9 cellular contexts compared by ENCODE assay signal in genomic region chr14:38867561-38868150, GRCh38.
DNase-seq lines count a peak whose midpoint lies in the region; ATAC-seq and TF ChIP-seq lines count a peak whose summit lies in the region.
"Had no signal": no experiment of that assay in that cellular context is flagged by ENCODE, and none has a peak within 500 bp of the region (broad histone marks: within the 10 kb centered on the region; RNA-seq: fewer than 3 reads in every experiment).

No MANE protein-coding gene starts in this region.

- H2BK15ac ChIP-seq in mesenchymal stem cell (ENCODE audit: low read depth, poor library complexity, severe bottlenecking), result no peak overlapping the region

- no peak overlapping the region for H3K4me3 Mint-ChIP-seq in Caco-2 (ENCODE audit: unreplicated experiment)
- no peak overlapping the region for H3K4me3 Mint-ChIP-seq in activated CD4-positive, alpha-beta memory T cell treated with anti-CD3 and anti-CD28 coated beads, Interleukin-2, amount 10 ng/mL, durations not matched to agents 7 days and 5 days
- no peak overlapping the region for H3K4me3 Mint-ChIP-seq in effector memory CD8-positive, alpha-beta T cell
- H3K4me3 Mint-ChIP-seq: activated naive CD4-positive, alpha-beta T cell treated with anti-CD3 and anti-CD28 coated beads, Interleukin-2, amount 50 U/mL, for 24 hours had no signal

- no peaks in the 10 kb centered on the region for H3K36me3 Mint-ChIP-seq in Caco-2 (ENCODE audit: insufficient read depth, unreplicated experiment)
- no peaks in the 10 kb centered on the region for H3K36me3 Mint-ChIP-seq in activated CD4-positive, alpha-beta memory T cell treated with anti-CD3 and anti-CD28 coated beads, Interleukin-2, amount 10 ng/mL, durations not matched to agents 7 days and 5 days (ENCODE audit: low read depth)
- no peaks in the 10 kb centered on the region for H3K36me3 Mint-ChIP-seq in effector memory CD8-positive, alpha-beta T cell (ENCODE audit: insufficient read depth)
- H3K36me3 Mint-ChIP-seq: activated naive CD4-positive, alpha-beta T cell treated with anti-CD3 and anti-CD28 coated beads, Interleukin-2, amount 50 U/mL, for 24 hours had no signal

- H3K14ac ChIP-seq in mesenchymal stem cell (ENCODE audit: low read length in 2 of 2), result no peak overlapping the region

- no peak overlapping the region for H4K91ac ChIP-seq in mesenchymal stem cell (ENCODE audit: low read length)

- H2AFZ ChIP-seq in mesenchymal stem cell (ENCODE audit: low read depth, low read length), result no peak overlapping the region

- ATAC-seq in GM19455 (IDR thresholded peaks at IDR 0.05; ENCODE audit: unreplicated experiment) (peak; percentile 87), HG03520 (IDR thresholded peaks at IDR 0.05; ENCODE audit: unreplicated experiment) (peak; percentile 90)
- peak; percentile 53 for ATAC-seq in effector memory CD8-positive, alpha-beta T cell (replicated peaks)

- H2AK5ac ChIP-seq in mesenchymal stem cell (ENCODE audit: low read length, severe bottlenecking), result no peak overlapping the region

- H3K9me3 ChIP-seq in Caco-2 (no peaks in the 10 kb centered on the region), mesenchymal stem cell (ENCODE audit: control insufficient read depth, low read length) (peaks cover 5% of the 10 kb centered on the region)

- no peak overlapping the region for H3K27ac ChIP-seq in mesenchymal stem cell (ENCODE audit: low read length, poor library complexity, severe bottlenecking)

- no peak overlapping the region for H2BK12ac ChIP-seq in mesenchymal stem cell (ENCODE audit: low read length in 2 of 2)

- no peak overlapping the region for H3K9ac ChIP-seq in mesenchymal stem cell (ENCODE audit: low read length)

- CTCF ChIA-PET in Caco-2 (lab: Charles Lee), result interaction anchor here (0.5 to 1.2 kb wide), 4 partner anchors 58 to 480 kb away, joined by 3 to 4 read pairs (median 3); no protein-coding TSS in a partner anchor
- CTCF ChIA-PET in activated CD4-positive, alpha-beta memory T cell treated with anti-CD3 and anti-CD28 coated beads, Interleukin-2, amount 10 ng/mL, durations not matched to agents 7 days and 5 days (lab: Charles Lee), result interaction anchor here (0.6 to 2.7 kb wide), 8 partner anchors 15 to 230 kb away, joined by 3 to 15 read pairs (median 3); no protein-coding TSS in a partner anchor

- no peaks in the 10 kb centered on the region; the same call in 1 of the 2 replicates for H3K27me3 ChIP-seq in Caco-2 (replicated peaks; ENCODE audit: control insufficient read depth, insufficient read depth, low read length)
- peaks cover 0 to 8% of the 10 kb centered on the region in 2 experiments for H3K27me3 ChIP-seq in mesenchymal stem cell (ENCODE audit: control insufficient read depth in 1 of 2, insufficient read depth in 1 of 2, low read length in 2 of 2)

- no peak overlapping the region for H3K27ac Mint-ChIP-seq in Caco-2 (ENCODE audit: unreplicated experiment)
- H3K27ac Mint-ChIP-seq in activated CD4-positive, alpha-beta memory T cell treated with anti-CD3 and anti-CD28 coated beads, Interleukin-2, amount 10 ng/mL, durations not matched to agents 7 days and 5 days, result no peak overlapping the region
- H3K27ac Mint-ChIP-seq in effector memory CD8-positive, alpha-beta T cell, result no peak overlapping the region
- H3K27ac Mint-ChIP-seq: activated naive CD4-positive, alpha-beta T cell treated with anti-CD3 and anti-CD28 coated beads, Interleukin-2, amount 50 U/mL, for 24 hours had no signal

- no peak overlapping the region for H3K23ac ChIP-seq in mesenchymal stem cell (ENCODE audit: low read length in 2 of 2)

- intact Hi-C loops in Caco-2 (cut with micrococcal nuclease; ENCODE audit: unreplicated experiment), result loop anchor here (1.0 to 2.0 kb wide), 3 partner anchors 145 to 965 kb away; no protein-coding TSS in a partner anchor

- no peak overlapping the region for H3K4me3 ChIP-seq in Caco-2 (ENCODE audit: low read depth, low read length)
- H3K4me3 ChIP-seq in mesenchymal stem cell (ENCODE audit: insufficient read depth in 1 of 2, low read depth in 1 of 2, low read length in 2 of 2), result no peak overlapping the region

- TF ChIP-seq CTCF in Caco-2 (IDR thresholded peaks at IDR 0.05; ENCODE audit: insufficient read depth in 1 of 2, low read depth in 1 of 2, low read length in 1 of 2, severe bottlenecking in 1 of 2, unreplicated experiment in 1 of 2), result peak; percentile 73 to 80

- WGBS in mesenchymal stem cell, result 11% methylated on average over 3 of the region's 5 CpGs

- H3K4me1 ChIP-seq in Caco-2, result peaks cover 3% of the 10 kb centered on the region; the same call in 1 of the 2 replicates
- H3K4me1 ChIP-seq in mesenchymal stem cell (ENCODE audit: control insufficient read depth, insufficient read depth, low read depth, low read length), result no peaks in the 10 kb centered on the region

- no peaks in the 10 kb centered on the region for H3K9me3 Mint-ChIP-seq in Caco-2 (ENCODE audit: unreplicated experiment)
- H3K9me3 Mint-ChIP-seq in activated CD4-positive, alpha-beta memory T cell treated with anti-CD3 and anti-CD28 coated beads, Interleukin-2, amount 10 ng/mL, durations not matched to agents 7 days and 5 days, result no peaks in the 10 kb centered on the region
- H3K9me3 Mint-ChIP-seq in effector memory CD8-positive, alpha-beta T cell, result no peaks in the 10 kb centered on the region
- H3K9me3 Mint-ChIP-seq: activated naive CD4-positive, alpha-beta T cell treated with anti-CD3 and anti-CD28 coated beads, Interleukin-2, amount 50 U/mL, for 24 hours had no signal

- H3K4ac ChIP-seq in mesenchymal stem cell (ENCODE audit: low read depth in 1 of 2, low read length in 2 of 2), result no peak overlapping the region

- H4K8ac ChIP-seq in mesenchymal stem cell (ENCODE audit: low read length), result no peak overlapping the region

- POLR2A ChIA-PET in Caco-2 (lab: Charles Lee), result interaction anchor here (0.5 kb wide), 1 partner anchor 12 kb away, joined by 3 read pairs; no protein-coding TSS in a partner anchor
- POLR2A ChIA-PET in activated CD4-positive, alpha-beta memory T cell treated with anti-CD3 and anti-CD28 coated beads, Interleukin-2, amount 10 ng/mL, durations not matched to agents 7 days and 5 days (lab: Charles Lee), result no interaction called here

- BruUV-seq in Caco-2 (replicated peaks; lab: Mats Ljungman, UMichigan), result no TSS peak

- DNase-seq in Caco-2 (peak; percentile 73 to 74), NCI-H69 (lab: John Stamatoyannopoulos, UW) (peak; percentile 89), mesenchymal stem cell (peak; percentile 83)
- peak; percentile 59 for DNase-seq in activated CD4-positive, alpha-beta memory T cell treated with anti-CD3 and anti-CD28 coated beads, Interleukin-2, amount 10 ng/mL, durations not matched to agents 7 days and 5 days
- peak; percentile 7 to 33 (median 14) for DNase-seq in effector memory CD8-positive, alpha-beta T cell
- peak; percentile 67 for DNase-seq in stimulated activated CD8-positive, alpha-beta memory T cell treated with anti-CD3 and anti-CD28 coated beads, Interleukin-4, amount 100 ng/mL, for 48 hours

- H3K36me3 ChIP-seq in Caco-2 (ENCODE audit: control insufficient read depth, insufficient read depth, low read length) (no peaks in the 10 kb centered on the region), mesenchymal stem cell (ENCODE audit: control insufficient read depth in 1 of 2, insufficient read depth in 2 of 2, low read depth in 1 of 2, low read length in 2 of 2) (no peaks in the 10 kb centered on the region)

- no peak overlapping the region for H2BK120ac ChIP-seq in mesenchymal stem cell (ENCODE audit: low read depth, low read length)

- peaks cover 9% of the 10 kb centered on the region for H3K4me1 Mint-ChIP-seq in Caco-2 (ENCODE audit: low read depth, unreplicated experiment)
- H3K4me1 Mint-ChIP-seq in activated CD4-positive, alpha-beta memory T cell treated with anti-CD3 and anti-CD28 coated beads, Interleukin-2, amount 10 ng/mL, durations not matched to agents 7 days and 5 days, result no peaks in the 10 kb centered on the region
- no peaks in the 10 kb centered on the region for H3K4me1 Mint-ChIP-seq in effector memory CD8-positive, alpha-beta T cell (ENCODE audit: low read depth in 2 of 2)
- H3K4me1 Mint-ChIP-seq: activated naive CD4-positive, alpha-beta T cell treated with anti-CD3 and anti-CD28 coated beads, Interleukin-2, amount 50 U/mL, for 24 hours had no signal

- no peak overlapping the region for H2BK5ac ChIP-seq in mesenchymal stem cell (ENCODE audit: low read depth, low read length, poor library complexity, severe bottlenecking)

- H3K79me1 ChIP-seq in mesenchymal stem cell (replicated peaks; ENCODE audit: low read length, poor library complexity, severe bottlenecking), result no peaks in the 10 kb centered on the region

- H3K4me2 ChIP-seq in mesenchymal stem cell (ENCODE audit: low read length, poor library complexity, severe bottlenecking), result no peak overlapping the region

- H3K27me3 Mint-ChIP-seq in Caco-2 (ENCODE audit: insufficient read depth, unreplicated experiment), result no peaks in the 10 kb centered on the region
- H3K27me3 Mint-ChIP-seq in activated CD4-positive, alpha-beta memory T cell treated with anti-CD3 and anti-CD28 coated beads, Interleukin-2, amount 10 ng/mL, durations not matched to agents 7 days and 5 days, result peaks cover 4% of the 10 kb centered on the region
- peaks cover 6 to 14% of the 10 kb centered on the region in 2 donors for H3K27me3 Mint-ChIP-seq in effector memory CD8-positive, alpha-beta T cell

- no peak overlapping the region for H3K18ac ChIP-seq in mesenchymal stem cell (ENCODE audit: low read depth in 1 of 2, low read length in 2 of 2)

Comparison
In these comparisons a context has a peak if more than half of its experiments do, and no peak if none do; other contexts are left out.
1. DNase-seq: peak in every context shown above with its lines; median percentile 89 in NCI-H69; 83 in mesenchymal stem cell; 74 in Caco-2; 67 in stimulated activated CD8-positive, alpha-beta memory T cell treated with anti-CD3 and anti-CD28 coated beads, Interleukin-4, amount 100 ng/mL, for 48 hours; 59 in activated CD4-positive, alpha-beta memory T cell treated with anti-CD3 and anti-CD28 coated beads, Interleukin-2, amount 10 ng/mL, durations not matched to agents 7 days and 5 days; 14 in effector memory CD8-positive, alpha-beta T cell.